1 cellular context compared by ENCODE assay signal in the genomic region with DNA sequence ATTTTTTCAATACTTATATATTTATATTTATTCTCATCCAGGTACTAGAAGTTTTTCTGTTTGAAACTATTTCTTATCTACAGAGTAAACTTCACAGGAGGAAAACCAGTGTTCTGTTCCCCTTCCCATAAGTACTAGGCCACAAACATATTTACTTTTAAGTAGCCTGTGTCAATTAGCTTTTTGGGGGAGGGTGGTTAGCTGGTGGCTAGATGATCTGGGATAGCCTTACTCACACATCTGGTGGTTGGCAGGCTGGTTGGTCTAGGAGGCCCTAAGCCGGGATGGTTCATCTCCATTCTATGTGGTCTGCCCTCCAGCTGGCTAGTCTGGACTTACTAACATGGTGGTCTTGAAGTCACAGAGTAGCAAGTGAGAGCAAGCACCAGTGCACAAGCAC.
TF ChIP-seq lines count a peak whose summit lies in the region.

No MANE protein-coding gene starts in this region.

TF ChIP-seq in IMR-90, 13 proteins besides CTCF, POLR2A, EP300 and RAD21 (continued from another document):
- TF ChIP-seq MXI1 (IDR thresholded peaks at IDR 0.05; ENCODE audit: borderline replicate concordance, low read depth, low read length), result no peak
- TF ChIP-seq CHD1 (IDR thresholded peaks at IDR 0.05; ENCODE audit: low read depth, low read length), result no peak
- TF ChIP-seq MAFK (IDR thresholded peaks at IDR 0.05; ENCODE audit: low read depth, low read length), result no peak
